8 cellular contexts compared by ENCODE assay signal in genomic region chr14:20332946-20333782, GRCh38. TPM values are rescaled to one million over a fixed set of nuclear protein-coding genes. Genes with fewer than 3 reads are reported as not detected.
DNase-seq lines count a peak whose midpoint lies in the region; ATAC-seq and TF ChIP-seq lines count a peak whose summit lies in the region.

Gene CCNB1IP1, minus strand, starts transcription at chr14:20333279. Its CDS starts 16,756 bp downstream, at chr14:20316523.

- peak within 1 kb of the TSS; percentile 100 for H3K27ac Mint-ChIP-seq in endodermal cell

- peak within 1 kb of the TSS; percentile 87 for H3K9ac ChIP-seq in endodermal cell (ENCODE audit: extremely low read depth, low read length, poor library complexity, severe bottlenecking)

- H3K4me1 Mint-ChIP-seq in endodermal cell: peaks cover 18% of the 10 kb centered on the region

- no peaks in the 10 kb centered on the region for H3K9me3 ChIP-seq in endodermal cell (ENCODE audit: control insufficient read depth, low read length)

- 0 to 4% methylated on average over 9 to 17 of the region's 17 CpGs for whole genome bisulfite sequencing in endodermal cell (ENCODE audit: insufficient coverage in 1 of 2, insufficient read length in 1 of 2), 2 experiments

- H3K36me3 Mint-ChIP-seq in endodermal cell (ENCODE audit: low read depth): peaks cover 11% of the 10 kb centered on the region

- peak within 1 kb of the TSS; percentile 73 for H3K27ac ChIP-seq in endodermal cell (ENCODE audit: low read depth, low read length)

- no peaks in the 10 kb centered on the region for H3K27me3 ChIP-seq in endodermal cell (ENCODE audit: control insufficient read depth, insufficient read depth, low read length, poor library complexity, severe bottlenecking)

- H3K36me3 ChIP-seq in endodermal cell (ENCODE audit: control insufficient read depth, insufficient read depth, low read length): peaks cover 14% of the 10 kb centered on the region

- TF ChIP-seq CTCF in endodermal cell (conservative IDR thresholded peaks at IDR 0.05): no peak

- H3K4me3 ChIP-seq in endodermal cell (ENCODE audit: low read length): peak within 1 kb of the TSS; percentile 86

- no peaks in the 10 kb centered on the region for H3K9me3 Mint-ChIP-seq in endodermal cell

- peak; percentile 97 for ATAC-seq in GM19463 (IDR thresholded peaks at IDR 0.05; ENCODE audit: unreplicated experiment)

- H3K27me3 Mint-ChIP-seq in endodermal cell (ENCODE audit: insufficient read depth): no peaks in the 10 kb centered on the region

- H3K4me1 ChIP-seq in endodermal cell (ENCODE audit: control insufficient read depth, insufficient read depth, low read length): no peaks in the 10 kb centered on the region

- peak; percentile 80 for DNase-seq in D341Med (ENCODE audit: low spot score)
- DNase-seq in HK-2 (ENCODE audit: unreplicated experiment): peak; percentile 65
- peak; percentile 87 for DNase-seq in NCI-H82 treated with DMSO at 0.1 percent for 48 hours (lab: John Stamatoyannopoulos, UW; ENCODE audit: unreplicated experiment)
- peak; percentile 77 for DNase-seq in activated CD8-positive, alpha-beta memory T cell treated with anti-CD3 and anti-CD28 coated beads for 24 hours
- DNase-seq in endodermal cell: peak; percentile 81
- DNase-seq in medulla oblongata (ENCODE audit: extremely low spot score): peak; percentile 92
- DNase-seq in stimulated activated CD8-positive, alpha-beta memory T cell treated with anti-CD3 and anti-CD28 coated beads, Interleukin-4, amount 100 ng/mL, for 24 hours (ENCODE audit: low read depth): peak; percentile 4

- H3K4me3 Mint-ChIP-seq in endodermal cell: peak within 1 kb of the TSS; percentile 89

RNA-seq across cellular contexts. Expression of gene CCNB1IP1, which starts in this region (rescaled TPM):
- 10 to 100 TPM; 96.1 to 99.5 TPM for total RNA-seq in endodermal cell
- 201 TPM for polyA plus RNA-seq in endodermal cell (2013, experiment 1 of 2)
- polyA plus RNA-seq in endodermal cell (2013, experiment 2 of 2): 181 TPM

Comparison
In these comparisons a context has a peak if more than half of its experiments do, and no peak if none do; other contexts are left out.
1. Peak in every context shown above with its lines: DNase-seq, ATAC-seq, H3K4me3 ChIP-seq and H3K27ac ChIP-seq.
2. DNase-seq: peak in every context shown above with its lines; median percentile 92 in medulla oblongata; 87 in NCI-H82 treated with DMSO at 0.1 percent for 48 hours; 81 in endodermal cell; 80 in D341Med; 77 in activated CD8-positive, alpha-beta memory T cell treated with anti-CD3 and anti-CD28 coated beads for 24 hours; 65 in HK-2; 4 in stimulated activated CD8-positive, alpha-beta memory T cell treated with anti-CD3 and anti-CD28 coated beads, Interleukin-4, amount 100 ng/mL, for 24 hours.